Comparison of ENCODE assay signal across 9 cellular contexts in the genomic region with DNA sequence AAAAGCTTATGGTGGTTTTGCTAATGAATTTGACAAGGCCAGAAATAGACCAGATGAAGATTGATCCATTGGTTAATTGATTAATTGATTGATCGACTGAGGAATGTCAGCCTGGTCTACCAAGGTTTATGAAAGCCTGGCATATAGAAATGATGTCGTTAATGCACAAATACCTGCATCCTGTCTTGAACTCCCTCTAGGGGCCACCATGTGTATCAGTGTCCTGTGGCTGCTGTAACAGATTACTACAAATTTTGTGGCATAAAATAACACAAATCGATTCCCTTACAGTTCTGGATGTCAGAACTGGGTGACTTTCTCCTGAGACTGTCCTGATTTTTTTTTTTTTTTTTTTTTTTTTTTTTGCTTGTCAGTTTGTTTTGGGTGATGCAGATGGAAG.
A peak's percentile ranks its signal among the peaks of the same experiment; 100 is the strongest.
DNase-seq lines count a peak whose midpoint lies in the region; ATAC-seq, FAIRE-seq and TF ChIP-seq lines count a peak whose summit lies in the region.
"Had no signal": no experiment of that assay in that cellular context is flagged by ENCODE, and none has a peak within 500 bp of the region (broad histone marks: within the 10 kb centered on the region; RNA-seq: fewer than 3 reads in every experiment).

No MANE protein-coding gene starts in this region.

- ATAC-seq in left lobe of liver, result peak; percentile 58

- no peak for DNase-seq in D721Med (ENCODE audit: insufficient read length, low spot score)
- peak; percentile 3 for DNase-seq in GM19238 (ENCODE audit: insufficient read length, low spot score)
- DNase-seq in SK-N-DZ (ENCODE audit: low spot score), result peak; percentile 32
- DNase-seq in left lobe of liver (ENCODE audit: low spot score), result no peak
- DNase-seq in cortex of kidney (lab: John Stamatoyannopoulos, UW), result no peak
- DNase-seq in DMS79 (lab: John Stamatoyannopoulos, UW), result no peak
- DNase-seq in activated T-helper 1 cell treated with anti-CD3 and anti-CD28 coated beads, Interleukin-12 subunit alpha, Interleukin-12 subunit beta, Interleukin-2, Interleukin-4 antibody, amounts not matched to agents 30 ng/mL and 10 ng/mL and 1 ng/mL, durations not matched to agents 14 hours and 24 hours and 36 hours (ENCODE audit: low spot score), result no peak
- DNase-seq: HCEC 1CT had no signal

- peaks cover 34% of the 10 kb centered on the region for H3K4me1 Mint-ChIP-seq in activated T-helper 1 cell treated with anti-CD3 and anti-CD28 coated beads, Interleukin-12 subunit alpha, Interleukin-12 subunit beta, Interleukin-2, Interleukin-4 antibody, amounts not matched to agents 30 ng/mL and 10 ng/mL and 1 ng/mL, durations not matched to agents 14 hours and 24 hours and 36 hours (ENCODE audit: low read depth)

- no peaks in the 10 kb centered on the region for H3K36me3 Mint-ChIP-seq in activated T-helper 1 cell treated with anti-CD3 and anti-CD28 coated beads, Interleukin-12 subunit alpha, Interleukin-12 subunit beta, Interleukin-2, Interleukin-4 antibody, amounts not matched to agents 30 ng/mL and 10 ng/mL and 1 ng/mL, durations not matched to agents 14 hours and 24 hours and 36 hours (ENCODE audit: low read depth)

- no peak for FAIRE-seq in D721Med (lab: Jason Lieb, UNC)

- H3K4me3 Mint-ChIP-seq in activated T-helper 1 cell treated with anti-CD3 and anti-CD28 coated beads, Interleukin-12 subunit alpha, Interleukin-12 subunit beta, Interleukin-2, Interleukin-4 antibody, amounts not matched to agents 30 ng/mL and 10 ng/mL and 1 ng/mL, durations not matched to agents 14 hours and 24 hours and 36 hours, result no peak overlapping the region
- H3K4me3 Mint-ChIP-seq: stimulated activated naive CD8-positive, alpha-beta T cell treated with anti-CD3 and anti-CD28 coated beads, Interleukin-15, Interleukin-2, amounts not matched to agents 100 ng/mL and 50 ng/mL, for 24 hours had no signal

- no peak overlapping the region for H3K27ac Mint-ChIP-seq in activated T-helper 1 cell treated with anti-CD3 and anti-CD28 coated beads, Interleukin-12 subunit alpha, Interleukin-12 subunit beta, Interleukin-2, Interleukin-4 antibody, amounts not matched to agents 30 ng/mL and 10 ng/mL and 1 ng/mL, durations not matched to agents 14 hours and 24 hours and 36 hours
- H3K27ac Mint-ChIP-seq: stimulated activated naive CD8-positive, alpha-beta T cell treated with anti-CD3 and anti-CD28 coated beads, Interleukin-15, Interleukin-2, amounts not matched to agents 100 ng/mL and 50 ng/mL, for 24 hours had no signal

- no peaks in the 10 kb centered on the region for H3K9me3 Mint-ChIP-seq in activated T-helper 1 cell treated with anti-CD3 and anti-CD28 coated beads, Interleukin-12 subunit alpha, Interleukin-12 subunit beta, Interleukin-2, Interleukin-4 antibody, amounts not matched to agents 30 ng/mL and 10 ng/mL and 1 ng/mL, durations not matched to agents 14 hours and 24 hours and 36 hours
- H3K9me3 Mint-ChIP-seq: stimulated activated naive CD8-positive, alpha-beta T cell treated with anti-CD3 and anti-CD28 coated beads, Interleukin-15, Interleukin-2, amounts not matched to agents 100 ng/mL and 50 ng/mL, for 24 hours had no signal

- intact Hi-C loops in activated T-helper 1 cell treated with anti-CD3 and anti-CD28 coated beads, Interleukin-12 subunit alpha, Interleukin-12 subunit beta, Interleukin-2, Interleukin-4 antibody, amounts not matched to agents 30 ng/mL and 10 ng/mL and 1 ng/mL, durations not matched to agents 14 hours and 24 hours and 36 hours (cut with micrococcal nuclease), result loop anchor here (1.0 to 2.0 kb wide), 2 partner anchors 27 to 342 kb away; no protein-coding TSS in a partner anchor

- peak; percentile 56 for TF ChIP-seq CTCF in D721Med (IDR thresholded peaks at IDR 0.05; ENCODE audit: insufficient read depth, missing control alignments)

- H3K27me3 Mint-ChIP-seq in activated T-helper 1 cell treated with anti-CD3 and anti-CD28 coated beads, Interleukin-12 subunit alpha, Interleukin-12 subunit beta, Interleukin-2, Interleukin-4 antibody, amounts not matched to agents 30 ng/mL and 10 ng/mL and 1 ng/mL, durations not matched to agents 14 hours and 24 hours and 36 hours (ENCODE audit: insufficient read depth), result no peaks in the 10 kb centered on the region
- H3K27me3 Mint-ChIP-seq: stimulated activated naive CD8-positive, alpha-beta T cell treated with anti-CD3 and anti-CD28 coated beads, Interleukin-15, Interleukin-2, amounts not matched to agents 100 ng/mL and 50 ng/mL, for 24 hours had no signal

Comparison
In these comparisons a context has a peak if more than half of its experiments do, and no peak if none do; other contexts are left out.
1. DNase-seq: peak in GM19238 (single experiment) and SK-N-DZ (single experiment); none in D721Med (single experiment), left lobe of liver (single experiment), cortex of kidney (single experiment), DMS79 (single experiment) and activated T-helper 1 cell treated with anti-CD3 and anti-CD28 coated beads, Interleukin-12 subunit alpha, Interleukin-12 subunit beta, Interleukin-2, Interleukin-4 antibody, amounts not matched to agents 30 ng/mL and 10 ng/mL and 1 ng/mL, durations not matched to agents 14 hours and 24 hours and 36 hours (single experiment).